9 cellular contexts compared by ENCODE assay signal in genomic region chr20:19977373-19977770, GRCh38. TPM values are rescaled to one million over a fixed set of nuclear protein-coding genes. Genes with fewer than 3 reads are reported as not detected.
A peak's percentile ranks its signal among the peaks of the same experiment; 100 is the strongest.
DNase-seq lines count a peak whose midpoint lies in the region; ATAC-seq, FAIRE-seq and TF ChIP-seq lines count a peak whose summit lies in the region.
"Had no signal": no experiment of that assay in that cellular context is flagged by ENCODE, and none has a peak within 500 bp of the region (broad histone marks: within the 10 kb centered on the region; RNA-seq: fewer than 3 reads in every experiment).

No MANE protein-coding gene starts in this region.

- TF ChIP-seq POLR2A in breast epithelium (IDR thresholded peaks at IDR 0.05) (no peak), lower leg skin (IDR thresholded peaks at IDR 0.05) (no peak), H54 (IDR thresholded peaks at IDR 0.05; ENCODE audit: low read depth, low read length) (no peak)

- intact Hi-C loops in breast epithelium (cut with DNase I; ENCODE audit: low total_unique reads): loop anchor here (10.0 kb wide), 1 partner anchor 93 kb away; no protein-coding TSS in a partner anchor
- intact Hi-C loops in lower leg skin (cut with DNase I; ENCODE audit: low total_unique reads): no loop called here

- H3K9ac ChIP-seq in HUES64 (ENCODE audit: low read depth, low read length): no peak overlapping the region

- ATAC-seq in HG03439 (IDR thresholded peaks at IDR 0.05; ENCODE audit: unreplicated experiment): no peak

- no peak overlapping the region for H3K4me3 ChIP-seq in HUES64 (ENCODE audit: low read length)
- peak overlapping the region; percentile 57 to 74 (median 64) for H3K4me3 ChIP-seq in breast epithelium
- peak overlapping the region; percentile 48 for H3K4me3 ChIP-seq in lower leg skin (ENCODE audit: low read depth, poor library complexity, severe bottlenecking)

- H3K27me3 ChIP-seq in HUES64 (ENCODE audit: insufficient read depth, low read length) (no peaks in the 10 kb centered on the region), breast epithelium (no peaks in the 10 kb centered on the region)

- 89% methylated on average over 5 of the region's 5 CpGs for WGBS in HUES64
- 25 to 34% methylated on average over 5 of the region's 5 CpGs for WGBS in lower leg skin, 2 donors

- H3K4me1 ChIP-seq in HUES64 (ENCODE audit: insufficient read depth, low read length): peaks cover 22% of the 10 kb centered on the region
- H3K4me1 ChIP-seq in breast epithelium: peaks cover 2 to 31% of the 10 kb centered on the region in 2 donors

- FAIRE-seq in H54 (lab: Jason Lieb, UNC): no peak

- no peaks in the 10 kb centered on the region for H3K36me3 ChIP-seq in HUES64 (ENCODE audit: insufficient read depth, low read length)
- no peaks in the 10 kb centered on the region for H3K36me3 ChIP-seq in breast epithelium

- H3K9me3 ChIP-seq in HUES64 (ENCODE audit: insufficient read depth, low read depth, low read length) (no peaks in the 10 kb centered on the region), breast epithelium (no peaks in the 10 kb centered on the region)

- H3K27ac ChIP-seq in HUES64 (ENCODE audit: low read depth, low read length) (peak overlapping the region; percentile 57), breast epithelium (peak overlapping the region; percentile 91 to 94), temporal lobe (ENCODE audit: low read depth, low read length) (peak overlapping the region; percentile 95)

- TF ChIP-seq CTCF in breast epithelium (IDR thresholded peaks at IDR 0.05) (no peak), lower leg skin (IDR thresholded peaks at IDR 0.05) (no peak)

- DNase-seq in breast epithelium (ENCODE audit: low spot score in 2 of 2) (no peak), lower leg skin (ENCODE audit: low spot score in 2 of 2) (peak in 1 of 2 donors; percentile 68), NCI-H524 treated with DMSO at 0.1 percent for 48 hours (lab: John Stamatoyannopoulos, UW) (no peak), H54 (ENCODE audit: insufficient read length, low spot score) (no peak)
- DNase-seq in activated CD4-positive, alpha-beta T cell treated with anti-CD3 and anti-CD28 coated beads for 4 hours: no peak
- DNase-seq: activated T-cell treated with anti-CD3 and anti-CD28 coated beads, Interleukin-2, amount 50 U/mL, for 1 hour had no signal

RNA-seq across cellular contexts. Expression of gene NAA20, which starts 39.8 kb away (rescaled TPM):
- polyA plus RNA-seq in HUES64 (2013, experiment 1 of 2): 32.4 TPM
- 36.6 TPM for polyA plus RNA-seq in HUES64 (2013, experiment 2 of 2)
- 10 to 100 TPM; 32.6 to 47.2 (median 44.5) TPM for total RNA-seq in breast epithelium
- total RNA-seq in lower leg skin: 10 to 100 TPM; 27.2 to 38.4 (median 33.1) TPM
- total RNA-seq in temporal lobe: 26.6 TPM
